17 cellular contexts compared by ENCODE assay signal in genomic region chr21:32459972-32460371, GRCh38. TPM values are rescaled to one million over a fixed set of nuclear protein-coding genes. Genes with fewer than 3 reads are reported as not detected.
"Had no signal": no experiment of that assay in that cellular context is flagged by ENCODE, and none has a peak within 500 bp of the region (broad histone marks: within the 10 kb centered on the region; RNA-seq: fewer than 3 reads in every experiment).

No MANE protein-coding gene starts in this region.

- DNase-seq: activated CD4-positive, alpha-beta T cell treated with anti-CD3 and anti-CD28 coated beads for 1 hour; activated T-cell treated with anti-CD3 and anti-CD28 coated beads, Interleukin-2, amount 50 U/mL, for 1 hour; amniotic stem cell; dermis blood vessel endothelial cell; effector CD8-positive, alpha-beta T cell; gastrocnemius medialis; hypothalamus; left ventricle myocardium superior; mammary epithelial cell; natural killer cell; stimulated activated CD4-positive, alpha-beta T cell treated with anti-CD3 and anti-CD28 coated beads, Interleukin-4, amount 100 ng/mL, for 24 hours; stimulated activated naive CD8-positive, alpha-beta T cell treated with anti-CD3 and anti-CD28 coated beads, Interleukin-15, Interleukin-2, amounts not matched to agents 100 U/mL and 50 U/mL, for 24 hours; upper lobe of left lung had no signal

- ATAC-seq: activated naive CD4-positive, alpha-beta T cell treated with anti-CD3 and anti-CD28 coated beads, Interleukin-2, amount 50 U/mL, for 72 hours; gastrocnemius medialis; left ventricle myocardium superior; natural killer cell; stimulated activated naive CD8-positive, alpha-beta T cell treated with anti-CD3 and anti-CD28 coated beads, Interleukin-15, Interleukin-2, amounts not matched to agents 100 U/mL and 50 U/mL, for 24 hours had no signal

- H3K36me3 Mint-ChIP-seq: natural killer cell had no signal

- H3K9me3 Mint-ChIP-seq: activated naive CD4-positive, alpha-beta T cell treated with anti-CD3 and anti-CD28 coated beads, Interleukin-2, amount 50 U/mL, for 72 hours; natural killer cell; T-helper 2 cell treated with Interferon-gamma antibody and Interleukin-4, amounts not matched to agents 5 μg/mL and 100 μg/mL, for 36 hours had no signal

- H3K27ac Mint-ChIP-seq: activated naive CD4-positive, alpha-beta T cell treated with anti-CD3 and anti-CD28 coated beads, Interleukin-2, amount 50 U/mL, for 72 hours; mesothelial cell of epicardium; natural killer cell; progenitor cell of endocrine pancreas; T-helper 2 cell treated with Interferon-gamma antibody and Interleukin-4, amounts not matched to agents 5 μg/mL and 100 μg/mL, for 36 hours had no signal

- H3K4me3 Mint-ChIP-seq: mesothelial cell of epicardium; natural killer cell; T-helper 2 cell treated with Interferon-gamma antibody and Interleukin-4, amounts not matched to agents 5 μg/mL and 100 μg/mL, for 36 hours had no signal

RNA-seq across cellular contexts. Expression of gene EVA1C, which starts 47.5 kb away (rescaled TPM):
- total RNA-seq: progenitor cell of endocrine pancreas had no signal
